ENCODE assay signal across 1 cellular context in genomic region chr4:87418410-87418809, GRCh38.
TF ChIP-seq lines count a peak whose summit lies in the region.
"Not testable (repeated sequence)": the region's sequence is repeated elsewhere in the genome, so short reads cannot be mapped to it uniquely, and the experiment has no call there.

No MANE protein-coding gene starts in this region.

TF ChIP-seq in HepG2, 621 proteins besides CTCF, POLR2A, EP300 and RAD21:
- TF ChIP-seq SALL1 (CRISPR knock-in tag; IDR thresholded peaks at IDR 0.05): 0 out of 2 replicates have a peak, but pooled peaks have one; percentile 11
- 0 out of 2 replicates have a peak, but pooled peaks have one; percentile 59 for TF ChIP-seq ZBTB39 (CRISPR knock-in tag; IDR thresholded peaks at IDR 0.05)
- TF ChIP-seq HNF4A (CRISPR knock-in tag; IDR thresholded peaks at IDR 0.05): peak; percentile 61
- TF ChIP-seq TFE3 (CRISPR knock-in tag; IDR thresholded peaks at IDR 0.05): 0 out of 2 replicates have a peak, but pooled peaks have one; percentile 15
- 0 out of 2 replicates have a peak, but pooled peaks have one; percentile 28 for TF ChIP-seq HNF4G (IDR thresholded peaks at IDR 0.05; ENCODE audit: borderline replicate concordance, low read depth, low read length)
- TF ChIP-seq HNF4G (CRISPR knock-in tag; IDR thresholded peaks at IDR 0.05; ENCODE audit: borderline replicate concordance, low read depth): not testable (repeated sequence)
- peak; percentile 17; the same call in 1 of the 2 replicates for TF ChIP-seq ARID5B (CRISPR knock-in tag; IDR thresholded peaks at IDR 0.05)
